In genomic region chr10:26779176-26779860, GRCh38 we compare ENCODE assay signal across 1 cellular context.
TF ChIP-seq lines count a peak whose summit lies in the region.

No MANE protein-coding gene starts in this region.

TF ChIP-seq in HepG2, 621 proteins besides CTCF, POLR2A, EP300 and RAD21 (continued from another document):
- TF ChIP-seq AFF4 (CRISPR knock-in tag; IDR thresholded peaks at IDR 0.05) = no peak
- no peak for TF ChIP-seq POGZ (CRISPR knock-in tag; IDR thresholded peaks at IDR 0.05)
- TF ChIP-seq MIER2 (CRISPR knock-in tag; IDR thresholded peaks at IDR 0.05) = no peak
- TF ChIP-seq, protein P1, sequence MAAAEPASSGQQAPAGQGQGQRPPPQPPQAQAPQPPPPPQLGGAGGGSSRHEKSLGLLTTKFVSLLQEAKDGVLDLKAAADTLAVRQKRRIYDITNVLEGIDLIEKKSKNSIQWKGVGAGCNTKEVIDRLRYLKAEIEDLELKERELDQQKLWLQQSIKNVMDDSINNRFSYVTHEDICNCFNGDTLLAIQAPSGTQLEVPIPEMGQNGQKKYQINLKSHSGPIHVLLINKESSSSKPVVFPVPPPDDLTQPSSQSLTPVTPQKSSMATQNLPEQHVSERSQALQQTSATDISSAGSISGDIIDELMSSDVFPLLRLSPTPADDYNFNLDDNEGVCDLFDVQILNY (CRISPR knock-in tag; conservative IDR thresholded peaks at IDR 0.05) = no peak
